In genomic region chr10:95289003-95289920, GRCh38 we compare ENCODE assay signal across 8 cellular contexts. TPM values are rescaled to one million over a fixed set of nuclear protein-coding genes. Genes with fewer than 3 reads are reported as not detected.
DNase-seq lines count a peak whose midpoint lies in the region; ATAC-seq and TF ChIP-seq lines count a peak whose summit lies in the region.

No MANE protein-coding gene starts in this region.

- no peak for TF ChIP-seq CTCF in activated CD8-positive, alpha-beta T cell treated with anti-CD3 and anti-CD28 coated beads for 36 hours (IDR thresholded peaks at IDR 0.05)
- TF ChIP-seq CTCF in PC-9 (conservative IDR thresholded peaks at IDR 0.05) = no peak; the same call in 1 of the 2 replicates
- TF ChIP-seq CTCF in epithelial cell of proximal tubule (conservative IDR thresholded peaks at IDR 0.05; ENCODE audit: low read depth, low read length) = peak; percentile 42
- TF ChIP-seq CTCF in natural killer cell (IDR thresholded peaks at IDR 0.05) = no peak

- H3K4me3 Mint-ChIP-seq in activated CD8-positive, alpha-beta T cell treated with anti-CD3 and anti-CD28 coated beads, Interleukin-2, amount 10 ng/mL, durations not matched to agents 7 days and 5 days = peak overlapping the region; percentile 73
- H3K4me3 Mint-ChIP-seq in activated CD8-positive, alpha-beta T cell treated with anti-CD3 and anti-CD28 coated beads for 36 hours = no peak overlapping the region
- H3K4me3 Mint-ChIP-seq in natural killer cell = peak overlapping the region; percentile 86

- no peaks in the 10 kb centered on the region for H4K20me1 ChIP-seq in PC-9 (ENCODE audit: insufficient read depth)

- peaks cover 15% of the 10 kb centered on the region for H3K4me1 Mint-ChIP-seq in activated CD8-positive, alpha-beta T cell treated with anti-CD3 and anti-CD28 coated beads, Interleukin-2, amount 10 ng/mL, durations not matched to agents 7 days and 5 days (ENCODE audit: low read depth)
- H3K4me1 Mint-ChIP-seq in activated CD8-positive, alpha-beta T cell treated with anti-CD3 and anti-CD28 coated beads for 36 hours (ENCODE audit: low read depth) = peaks cover 5% of the 10 kb centered on the region
- H3K4me1 Mint-ChIP-seq in natural killer cell = peaks cover 13 to 27% of the 10 kb centered on the region in 2 donors

- intact Hi-C loops in activated CD8-positive, alpha-beta T cell treated with anti-CD3 and anti-CD28 coated beads for 36 hours (cut with micrococcal nuclease) = no loop called here
- intact Hi-C loops in PC-9 (cut with micrococcal nuclease; ENCODE audit: unreplicated experiment) (loop anchor here (2.0 kb wide), 1 partner anchor 24 kb away; no protein-coding TSS in a partner anchor), natural killer cell (cut with micrococcal nuclease) (no loop called here)

- 0 out of 2 replicates have a peak overlapping the region, but pooled peaks have one; percentile 82 for H2AFZ ChIP-seq in PC-9

- TSS peak; percentile 42 for BruUV-seq in PC-9 (replicated peaks; lab: Mats Ljungman, UMichigan)

- no peaks in the 10 kb centered on the region for H3K27me3 ChIP-seq in PC-9 (ENCODE audit: insufficient read depth, low read depth)

- CTCF ChIA-PET in activated CD8-positive, alpha-beta T cell treated with anti-CD3 and anti-CD28 coated beads, Interleukin-2, amount 10 ng/mL, durations not matched to agents 7 days and 5 days (lab: Charles Lee) = interaction anchor here (1.6 kb wide), 1 partner anchor 73 kb away, joined by 3 read pairs; no protein-coding TSS in a partner anchor
- CTCF ChIA-PET in activated CD8-positive, alpha-beta T cell treated with anti-CD3 and anti-CD28 coated beads for 36 hours (lab: Charles Lee) = no interaction called here
- CTCF ChIA-PET in PC-9 (lab: Charles Lee) = interaction anchor here (0.6 kb wide), 1 partner anchor 22 kb away, joined by 3 read pairs; no protein-coding TSS in a partner anchor

- no peak for DNase-seq in activated CD8-positive, alpha-beta T cell treated with anti-CD3 and anti-CD28 coated beads, Interleukin-2, amount 10 ng/mL, durations not matched to agents 7 days and 5 days
- DNase-seq in activated CD8-positive, alpha-beta T cell treated with anti-CD3 and anti-CD28 coated beads for 36 hours = no peak
- DNase-seq in PC-9 (peak; percentile 47 to 60), epithelial cell of proximal tubule (ENCODE audit: low read depth) (no peak), natural killer cell (no peak), erythroblast (lab: John Stamatoyannopoulos, UW) (no peak), C1 segment of cervical spinal cord (lab: John Stamatoyannopoulos, UW) (no peak), anterior cingulate cortex (lab: John Stamatoyannopoulos, UW) (no peak)

- TF ChIP-seq POLR2A in erythroblast (IDR thresholded peaks at IDR 0.05; ENCODE audit: low read length) = no peak

- no peaks in the 10 kb centered on the region for H3K9me3 ChIP-seq in PC-9 (ENCODE audit: insufficient read depth, low read depth)

- POLR2A ChIA-PET in activated CD8-positive, alpha-beta T cell treated with anti-CD3 and anti-CD28 coated beads, Interleukin-2, amount 10 ng/mL, durations not matched to agents 7 days and 5 days (lab: Charles Lee) = no interaction called here
- POLR2A ChIA-PET in activated CD8-positive, alpha-beta T cell treated with anti-CD3 and anti-CD28 coated beads for 36 hours (lab: Charles Lee) = no interaction called here
- POLR2A ChIA-PET in PC-9 (lab: Charles Lee; ENCODE audit: unreplicated experiment) = interaction anchor here (0.6 to 0.7 kb wide), 6 partner anchors 11 to 101 kb away, joined by 3 to 7 read pairs (median 4); no protein-coding TSS in a partner anchor

- H3F3A ChIP-seq in PC-9 (ENCODE audit: insufficient read depth, low read depth) = no peaks in the 10 kb centered on the region; the same call in 1 of the 2 replicates

- no peak overlapping the region for H3K27ac Mint-ChIP-seq in activated CD8-positive, alpha-beta T cell treated with anti-CD3 and anti-CD28 coated beads, Interleukin-2, amount 10 ng/mL, durations not matched to agents 7 days and 5 days
- H3K27ac Mint-ChIP-seq in activated CD8-positive, alpha-beta T cell treated with anti-CD3 and anti-CD28 coated beads for 36 hours = no peak overlapping the region
- no peak overlapping the region for H3K27ac Mint-ChIP-seq in natural killer cell

- peak overlapping the region; percentile 0; the same call in 1 of the 2 replicates for H3K27ac ChIP-seq in PC-9

- no peaks in the 10 kb centered on the region for H3K36me3 ChIP-seq in PC-9 (ENCODE audit: low read depth)

- H3K9me3 Mint-ChIP-seq in activated CD8-positive, alpha-beta T cell treated with anti-CD3 and anti-CD28 coated beads, Interleukin-2, amount 10 ng/mL, durations not matched to agents 7 days and 5 days (ENCODE audit: insufficient read depth) = no peaks in the 10 kb centered on the region
- no peaks in the 10 kb centered on the region for H3K9me3 Mint-ChIP-seq in activated CD8-positive, alpha-beta T cell treated with anti-CD3 and anti-CD28 coated beads for 36 hours
- H3K9me3 Mint-ChIP-seq in natural killer cell = no peaks in the 10 kb centered on the region

- no peaks in the 10 kb centered on the region for H3K36me3 Mint-ChIP-seq in activated CD8-positive, alpha-beta T cell treated with anti-CD3 and anti-CD28 coated beads, Interleukin-2, amount 10 ng/mL, durations not matched to agents 7 days and 5 days (ENCODE audit: low read depth)
- no peaks in the 10 kb centered on the region for H3K36me3 Mint-ChIP-seq in activated CD8-positive, alpha-beta T cell treated with anti-CD3 and anti-CD28 coated beads for 36 hours (ENCODE audit: low read depth)
- no peaks in the 10 kb centered on the region for H3K36me3 Mint-ChIP-seq in natural killer cell

- peaks cover 60% of the 10 kb centered on the region for H3K27me3 Mint-ChIP-seq in activated CD8-positive, alpha-beta T cell treated with anti-CD3 and anti-CD28 coated beads, Interleukin-2, amount 10 ng/mL, durations not matched to agents 7 days and 5 days (ENCODE audit: low read depth)
- peaks cover 48% of the 10 kb centered on the region for H3K27me3 Mint-ChIP-seq in activated CD8-positive, alpha-beta T cell treated with anti-CD3 and anti-CD28 coated beads for 36 hours
- H3K27me3 Mint-ChIP-seq in natural killer cell (ENCODE audit: low read depth in 2 of 2) = peaks cover 0 to 34% of the 10 kb centered on the region in 2 donors

- no peaks in the 10 kb centered on the region for H3K9me2 ChIP-seq in PC-9 (ENCODE audit: insufficient read depth)

- H3K4me3 ChIP-seq in PC-9 = peak overlapping the region; percentile 59
- peak overlapping the region; percentile 95 for H3K4me3 ChIP-seq in epithelial cell of proximal tubule (ENCODE audit: low read depth, low read length)

- ATAC-seq in activated CD8-positive, alpha-beta T cell treated with anti-CD3 and anti-CD28 coated beads, Interleukin-2, amount 10 ng/mL, durations not matched to agents 7 days and 5 days = no peak
- ATAC-seq in activated CD8-positive, alpha-beta T cell treated with anti-CD3 and anti-CD28 coated beads for 36 hours = no peak
- no peak for ATAC-seq in natural killer cell

- peak overlapping the region; percentile 77 for H3K4me2 ChIP-seq in PC-9

- peaks cover 64% of the 10 kb centered on the region for H3K79me2 ChIP-seq in PC-9 (ENCODE audit: low read depth)

- H3K4me1 ChIP-seq in PC-9 (replicated peaks; ENCODE audit: insufficient read depth) = peaks cover 31% of the 10 kb centered on the region

RNA-seq across cellular contexts. Expression of gene PDLIM1, which starts 1.5 kb away (rescaled TPM):
- total RNA-seq in activated CD8-positive, alpha-beta T cell treated with anti-CD3 and anti-CD28 coated beads, Interleukin-2, amount 10 ng/mL, durations not matched to agents 7 days and 5 days = 1 to 10 TPM; 9.4 to 9.5 TPM
- 1 to 10 TPM in 1 of 2 experiments, under 1 TPM in 1; 0.74 to 1.1 TPM for total RNA-seq in activated CD8-positive, alpha-beta T cell treated with anti-CD3 and anti-CD28 coated beads for 36 hours
- total RNA-seq in PC-9 (2021) = 202 and 215 TPM in 2 replicates
- 43.8 and 117 TPM in 2 replicates for total RNA-seq in epithelial cell of proximal tubule
- 10 to 100 TPM in 2 of 3 donors, 1 to 10 TPM in 1; 7.1 to 25.2 (median 24.5) TPM for total RNA-seq in natural killer cell

Comparison
In these comparisons a context has a peak if more than half of its experiments do, and no peak if none do; other contexts are left out.
1. DNase-seq: peak in PC-9 (2 of 2); none in activated CD8-positive, alpha-beta T cell treated with anti-CD3 and anti-CD28 coated beads, Interleukin-2, amount 10 ng/mL, durations not matched to agents 7 days and 5 days (single experiment), activated CD8-positive, alpha-beta T cell treated with anti-CD3 and anti-CD28 coated beads for 36 hours (single experiment), epithelial cell of proximal tubule (single experiment), natural killer cell (single experiment), erythroblast (0 of 2), C1 segment of cervical spinal cord (0 of 14) and anterior cingulate cortex (0 of 58).